ENCODE assay signal across 12 cellular contexts in the genomic region with DNA sequence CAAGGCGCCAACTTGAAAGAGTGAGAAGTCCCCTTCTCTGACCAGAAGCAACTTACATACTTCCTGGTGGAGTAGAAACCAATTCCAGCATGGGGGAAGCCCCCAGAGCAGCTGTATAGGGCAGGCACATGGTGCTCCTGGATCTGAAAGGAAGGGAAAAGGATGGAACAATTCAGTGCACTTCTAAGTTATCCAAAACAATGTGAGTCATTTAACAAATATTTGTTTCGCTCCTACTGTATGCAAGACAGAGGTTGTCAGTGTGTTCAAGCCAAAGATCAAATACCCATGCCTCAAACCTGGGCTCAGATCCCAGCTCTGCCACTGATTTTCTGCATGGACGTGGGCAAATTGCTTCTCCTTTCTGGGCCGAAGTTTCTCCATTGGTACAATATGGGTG.
DNase-seq lines count a peak whose midpoint lies in the region; ATAC-seq and TF ChIP-seq lines count a peak whose summit lies in the region.
"Had no signal": no experiment of that assay in that cellular context is flagged by ENCODE, and none has a peak within 500 bp of the region (broad histone marks: within the 10 kb centered on the region; RNA-seq: fewer than 3 reads in every experiment).

No MANE protein-coding gene starts in this region.

- H3K4me2 ChIP-seq in PC-3 (ENCODE audit: low read length) (peak overlapping the region; percentile 77), neural cell (ENCODE audit: low read length) (no peak overlapping the region)

- H3K27ac ChIP-seq in PC-3 (ENCODE audit: low read length): peak overlapping the region; percentile 71
- no peak overlapping the region for H3K27ac ChIP-seq in endodermal cell (ENCODE audit: low read depth, low read length)
- H3K27ac ChIP-seq in neural cell (ENCODE audit: low read length): peak overlapping the region; percentile 80
- H3K27ac ChIP-seq in aorta (ENCODE audit: low read depth in 1 of 2, low read length in 2 of 2): no peak overlapping the region
- H3K27ac ChIP-seq: parathyroid adenoma had no signal

- H4K20me1 ChIP-seq in PC-3 (ENCODE audit: low read length) (no peaks in the 10 kb centered on the region), neural cell (ENCODE audit: insufficient read depth) (no peaks in the 10 kb centered on the region)

- no peak for TF ChIP-seq EP300 in neural cell (conservative IDR thresholded peaks at IDR 0.05; ENCODE audit: poor library complexity, severe bottlenecking)

- no peaks in the 10 kb centered on the region for H3K79me2 ChIP-seq in PC-3 (ENCODE audit: low read length)
- no peaks in the 10 kb centered on the region for H3K79me2 ChIP-seq in neural cell (replicated peaks; ENCODE audit: insufficient read depth, low read length)
- H3K79me2 ChIP-seq: parathyroid adenoma had no signal

- H3K27ac Mint-ChIP-seq in endodermal cell: peak overlapping the region; percentile 6
- H3K27ac Mint-ChIP-seq: CD8-positive, alpha-beta memory T cell had no signal

- H3K4me3 ChIP-seq in PC-3 (ENCODE audit: low read length) (peak overlapping the region; percentile 39; the same call in 1 of the 2 replicates), endodermal cell (ENCODE audit: low read length) (no peak overlapping the region), neural cell (ENCODE audit: low read length) (peak overlapping the region; percentile 6), aorta (ENCODE audit: low read length in 2 of 2) (no peak overlapping the region)
- H3K4me3 ChIP-seq: dorsolateral prefrontal cortex had no signal

- intact Hi-C loops in PC-3 (cut with micrococcal nuclease): no loop called here
- intact Hi-C loops in aorta (cut with DNase I): no loop called here

- H3K9ac ChIP-seq in PC-3 (ENCODE audit: low read length) (no peak overlapping the region), endodermal cell (ENCODE audit: extremely low read depth, low read length, poor library complexity, severe bottlenecking) (no peak overlapping the region), neural cell (ENCODE audit: low read length) (no peak overlapping the region)
- H3K9ac ChIP-seq: parathyroid adenoma had no signal

- H3K36me3 ChIP-seq in PC-3 (ENCODE audit: low read depth, low read length) (no peaks in the 10 kb centered on the region), endodermal cell (ENCODE audit: control insufficient read depth, insufficient read depth, low read length) (no peaks in the 10 kb centered on the region), neural cell (ENCODE audit: insufficient read depth, low read length) (no peaks in the 10 kb centered on the region), aorta (ENCODE audit: control insufficient read depth in 1 of 2, insufficient read depth in 2 of 2, low read length in 1 of 2) (no peaks in the 10 kb centered on the region)

- TF ChIP-seq CTCF in PC-3 (conservative IDR thresholded peaks at IDR 0.05; ENCODE audit: low read depth, low read length) (no peak), endodermal cell (conservative IDR thresholded peaks at IDR 0.05) (no peak), neural cell (IDR thresholded peaks at IDR 0.05; ENCODE audit: poor library complexity, severe bottlenecking) (no peak)

- no peaks in the 10 kb centered on the region for H3K36me3 Mint-ChIP-seq in endodermal cell (ENCODE audit: low read depth)
- H3K36me3 Mint-ChIP-seq: CD8-positive, alpha-beta memory T cell had no signal

- ATAC-seq in PC-3: peak; percentile 87
- no peak for ATAC-seq in HG03135 (IDR thresholded peaks at IDR 0.05; ENCODE audit: unreplicated experiment)
- no peak for ATAC-seq in GM21529 (IDR thresholded peaks at IDR 0.05; ENCODE audit: unreplicated experiment)
- no peak for ATAC-seq in aorta (ENCODE audit: low FRiP score)

- no peaks in the 10 kb centered on the region for H3K9me3 ChIP-seq in PC-3 (ENCODE audit: low read length)
- peaks cover 10% of the 10 kb centered on the region for H3K9me3 ChIP-seq in endodermal cell (ENCODE audit: control insufficient read depth, low read length)
- no peaks in the 10 kb centered on the region for H3K9me3 ChIP-seq in neural cell (ENCODE audit: low read length)
- peaks cover 1% of the 10 kb centered on the region for H3K9me3 ChIP-seq in aorta (ENCODE audit: control insufficient read depth, low read length)

- peaks cover 2% of the 10 kb centered on the region for H3K9me3 Mint-ChIP-seq in endodermal cell
- H3K9me3 Mint-ChIP-seq: CD8-positive, alpha-beta memory T cell had no signal

- DNase-seq in DMS53 (lab: John Stamatoyannopoulos, UW) (peak; percentile 89), PC-3 (peak; percentile 85), endodermal cell (no peak), aorta (no peak), KG1 (lab: John Stamatoyannopoulos, UW) (no peak)
- DNase-seq: activated T-cell treated with anti-CD3 and anti-CD28 coated beads, Interleukin-2, amount 50 U/mL, for 48 hours; CD8-positive, alpha-beta memory T cell had no signal

- 88 to 91% methylated on average over 2 to 4 of the region's 4 CpGs for WGBS in endodermal cell (ENCODE audit: insufficient coverage in 1 of 2, insufficient read length in 1 of 2), 2 experiments
- 70 to 72% methylated on average over 4 of the region's 4 CpGs for WGBS in aorta, 2 donors

- BruUV-seq in PC-3 (replicated peaks; lab: Mats Ljungman, UMichigan): no TSS peak

- POLR2A ChIA-PET in PC-3 (lab: Charles Lee; ENCODE audit: unreplicated experiment): interaction anchor here (0.6 kb wide), 1 partner anchor 24 kb away, joined by 3 read pairs; no protein-coding TSS in a partner anchor

- H2AFZ ChIP-seq in PC-3 (ENCODE audit: low read length): no peak overlapping the region
- H2AFZ ChIP-seq in neural cell (ENCODE audit: low read depth, low read length): no peak overlapping the region
- H2AFZ ChIP-seq: parathyroid adenoma had no signal

- H3K9me2 ChIP-seq in PC-3 (replicated peaks; ENCODE audit: low read length) (no peaks in the 10 kb centered on the region), neural cell (ENCODE audit: insufficient read depth, low read length) (no peaks in the 10 kb centered on the region)

- no peak for TF ChIP-seq RAD21 in neural cell (conservative IDR thresholded peaks at IDR 0.05)

- H3F3A ChIP-seq in PC-3 (ENCODE audit: low read length, unreplicated experiment) (no peaks in the 10 kb centered on the region), neural cell (ENCODE audit: insufficient read depth, low read length, poor library complexity, severe bottlenecking) (no peaks in the 10 kb centered on the region)

- peaks cover 26% of the 10 kb centered on the region for H3K4me1 ChIP-seq in PC-3 (ENCODE audit: insufficient read depth, low read length)
- no peaks in the 10 kb centered on the region for H3K4me1 ChIP-seq in endodermal cell (ENCODE audit: control insufficient read depth, insufficient read depth, low read length)
- H3K4me1 ChIP-seq in aorta (ENCODE audit: control insufficient read depth in 1 of 2, insufficient read depth in 2 of 2, low read length in 2 of 2): peaks cover 0 to 2% of the 10 kb centered on the region in 2 donors
- H3K4me1 ChIP-seq: parathyroid adenoma had no signal

- H3K4me3 Mint-ChIP-seq in endodermal cell: no peak overlapping the region
- H3K4me3 Mint-ChIP-seq: CD8-positive, alpha-beta memory T cell had no signal

- no peaks in the 10 kb centered on the region for H3K27me3 ChIP-seq in PC-3 (ENCODE audit: low read length)
- no peaks in the 10 kb centered on the region for H3K27me3 ChIP-seq in endodermal cell (ENCODE audit: control insufficient read depth, insufficient read depth, low read length, poor library complexity, severe bottlenecking)
- no peaks in the 10 kb centered on the region for H3K27me3 ChIP-seq in neural cell (ENCODE audit: insufficient read depth, low read depth, low read length)
- no peaks in the 10 kb centered on the region for H3K27me3 ChIP-seq in aorta (ENCODE audit: control insufficient read depth in 1 of 2, insufficient read depth in 2 of 2, low read length in 1 of 2)
- H3K27me3 ChIP-seq: dorsolateral prefrontal cortex had no signal

- peaks cover 2% of the 10 kb centered on the region for H3K4me1 Mint-ChIP-seq in endodermal cell
- H3K4me1 Mint-ChIP-seq: CD8-positive, alpha-beta memory T cell had no signal

- CTCF ChIA-PET in PC-3 (lab: Charles Lee): interaction anchor here (0.8 kb wide), 1 partner anchor 139 kb away, joined by 3 read pairs; no protein-coding TSS in a partner anchor

- H3K27me3 Mint-ChIP-seq in endodermal cell (ENCODE audit: insufficient read depth): peaks cover 1% of the 10 kb centered on the region

TF ChIP-seq in neural cell, 6 proteins besides CTCF, POLR2A, EP300 and RAD21:
- TF ChIP-seq MXI1 (conservative IDR thresholded peaks at IDR 0.05; ENCODE audit: poor library complexity, severe bottlenecking) (no peak), EZH2 (IDR thresholded peaks at IDR 0.05; ENCODE audit: borderline replicate concordance, insufficient read depth, low read length, poor library complexity, severe bottlenecking) (no peak), TAF1 (IDR thresholded peaks at IDR 0.05; ENCODE audit: low read depth) (no peak), POLR2AphosphoS5 (IDR thresholded peaks at IDR 0.05) (no peak)

Comparison
In these comparisons a context has a peak if more than half of its experiments do, and no peak if none do; other contexts are left out.
1. DNase-seq: peak in DMS53 (single experiment) and PC-3 (single experiment); none in endodermal cell (single experiment), aorta (0 of 2) and KG1 (single experiment).
2. H3K27ac ChIP-seq: peak in PC-3 (single experiment) and neural cell (single experiment); none in endodermal cell (single experiment) and aorta (0 of 2).
3. H3K4me3 ChIP-seq: peak in PC-3 (single experiment) and neural cell (single experiment); none in endodermal cell (single experiment) and aorta (0 of 2).